In the genomic region with DNA sequence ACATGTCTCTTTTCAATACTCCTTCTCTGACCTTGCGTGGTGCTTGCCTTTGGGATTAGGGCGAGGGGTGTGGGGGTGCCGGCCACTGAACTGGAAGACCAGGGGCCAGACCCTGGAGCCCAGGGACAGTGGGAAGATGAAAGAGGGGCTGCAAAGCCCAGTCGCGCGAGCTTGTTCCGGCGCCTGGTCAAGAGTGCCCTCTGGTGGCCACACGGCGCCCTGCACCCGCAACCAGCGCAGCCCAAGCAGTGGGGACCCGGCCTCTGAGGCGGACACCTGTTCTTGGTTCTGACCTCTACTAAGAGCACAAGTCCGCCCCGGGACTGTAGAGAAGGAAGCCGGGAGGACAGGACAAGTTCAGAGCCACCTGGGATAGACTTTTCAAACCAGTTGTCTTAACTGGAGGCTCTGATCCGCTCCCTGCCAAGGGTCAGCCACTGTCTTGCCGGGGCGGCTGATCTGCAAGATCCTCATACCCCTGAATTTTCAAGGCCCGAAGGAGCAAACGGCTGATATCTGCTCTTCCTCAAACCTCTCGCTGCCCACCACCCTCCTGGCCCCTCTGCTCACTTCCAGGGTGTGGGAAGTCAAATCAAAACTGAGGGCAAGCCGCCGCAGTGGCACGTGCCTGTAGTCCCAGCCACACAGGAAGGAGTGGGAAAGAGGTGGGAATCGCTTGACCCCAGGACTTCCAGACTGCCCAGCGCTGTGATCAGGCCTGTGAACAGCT, we compare ENCODE assay signal across 8 cellular contexts. TPM values are rescaled to one million over a fixed set of nuclear protein-coding genes. Genes with fewer than 3 reads are reported as not detected.
A peak's percentile ranks its signal among the peaks of the same experiment; 100 is the strongest.
DNase-seq lines count a peak whose midpoint lies in the region; ATAC-seq and TF ChIP-seq lines count a peak whose summit lies in the region.

No MANE protein-coding gene starts in this region.

- ATAC-seq in HG02678 (IDR thresholded peaks at IDR 0.05; ENCODE audit: unreplicated experiment) (peak; percentile 78), HG03280 (IDR thresholded peaks at IDR 0.05; ENCODE audit: unreplicated experiment) (no peak)

- no peak overlapping the region for H3K9ac ChIP-seq in neural progenitor cell

- peaks cover 4% of the 10 kb centered on the region for H3K4me1 Mint-ChIP-seq in activated T-cell treated with anti-CD3 and anti-CD28 coated beads, Interleukin-2, amount 50 U/mL, for 24 hours (ENCODE audit: low read depth)
- H3K4me1 Mint-ChIP-seq in neural progenitor cell = peaks cover 5% of the 10 kb centered on the region

- no peaks in the 10 kb centered on the region for H3K9me3 ChIP-seq in neural progenitor cell (ENCODE audit: low read depth)

- no peaks in the 10 kb centered on the region for H3K36me3 Mint-ChIP-seq in activated T-cell treated with anti-CD3 and anti-CD28 coated beads, Interleukin-2, amount 50 U/mL, for 24 hours (ENCODE audit: low read depth)
- no peaks in the 10 kb centered on the region for H3K36me3 Mint-ChIP-seq in neural progenitor cell

- no peaks in the 10 kb centered on the region for H3K4me1 ChIP-seq in neural progenitor cell

- DNase-seq in GM10266 (ENCODE audit: extremely low spot score) (peak; percentile 55), OCI-M1 (lab: John Stamatoyannopoulos, UW) (peak; percentile 83), fibroblast of mammary gland (ENCODE audit: low read depth) (peak; percentile 44), neural progenitor cell (ENCODE audit: low spot score) (peak; percentile 78), substantia nigra (lab: John Stamatoyannopoulos, UW) (peak in 47 of 49 donors; percentile 9 to 75 (median 54))
- DNase-seq in activated T-cell treated with anti-CD3 and anti-CD28 coated beads, Interleukin-2, amount 50 U/mL, for 24 hours = peak; percentile 87

- no peak overlapping the region for H3K4me3 ChIP-seq in fibroblast of mammary gland (ENCODE audit: control insufficient read depth, low read depth, low read length)
- no peak overlapping the region for H3K4me3 ChIP-seq in neural progenitor cell

- no peaks in the 10 kb centered on the region for H3K79me2 ChIP-seq in neural progenitor cell (ENCODE audit: low read depth)

- no peaks in the 10 kb centered on the region for H3K27me3 Mint-ChIP-seq in activated T-cell treated with anti-CD3 and anti-CD28 coated beads, Interleukin-2, amount 50 U/mL, for 24 hours
- peaks cover 4% of the 10 kb centered on the region for H3K27me3 Mint-ChIP-seq in neural progenitor cell (ENCODE audit: insufficient read depth, low read depth)

- H3K4me3 Mint-ChIP-seq in activated T-cell treated with anti-CD3 and anti-CD28 coated beads, Interleukin-2, amount 50 U/mL, for 24 hours = no peak overlapping the region
- no peak overlapping the region for H3K4me3 Mint-ChIP-seq in neural progenitor cell

- H3K27me3 ChIP-seq in neural progenitor cell = no peaks in the 10 kb centered on the region

- no peaks in the 10 kb centered on the region for H3F3A ChIP-seq in neural progenitor cell (ENCODE audit: low read depth)

- H3K4me2 ChIP-seq in neural progenitor cell = no peak overlapping the region

- no peaks in the 10 kb centered on the region for H3K36me3 ChIP-seq in neural progenitor cell

- no peak overlapping the region for H3K27ac ChIP-seq in neural progenitor cell
- H3K27ac ChIP-seq in substantia nigra (ENCODE audit: low read depth, low read length, poor library complexity, severe bottlenecking) = peak overlapping the region; percentile 4

- no peaks in the 10 kb centered on the region for H3K9me3 Mint-ChIP-seq in activated T-cell treated with anti-CD3 and anti-CD28 coated beads, Interleukin-2, amount 50 U/mL, for 24 hours
- H3K9me3 Mint-ChIP-seq in neural progenitor cell = peaks cover 4% of the 10 kb centered on the region

- H4K20me1 ChIP-seq in neural progenitor cell (ENCODE audit: low read depth) = no peaks in the 10 kb centered on the region

- no peak overlapping the region for H3K27ac Mint-ChIP-seq in activated T-cell treated with anti-CD3 and anti-CD28 coated beads, Interleukin-2, amount 50 U/mL, for 24 hours
- no peak overlapping the region for H3K27ac Mint-ChIP-seq in neural progenitor cell

- peak; percentile 98 for TF ChIP-seq CTCF in GM10266 (IDR thresholded peaks at IDR 0.05; ENCODE audit: control insufficient read depth, insufficient read depth, low read depth, missing control alignments)
- peak; percentile 85 for TF ChIP-seq CTCF in fibroblast of mammary gland (conservative IDR thresholded peaks at IDR 0.05; ENCODE audit: control insufficient read depth, insufficient read depth, low read depth, low read length)
- TF ChIP-seq CTCF in neural progenitor cell (IDR thresholded peaks at IDR 0.05) = peak; percentile 96

- peak overlapping the region; percentile 10 for H2AFZ ChIP-seq in neural progenitor cell (replicated peaks)

RNA-seq across cellular contexts. Expression of a gene that starts 14.9 kb away (rescaled TPM):
- total RNA-seq in neural progenitor cell (ENCODE audit: low replicate concordance) = 204 and 276 TPM in 2 replicates
